ENCODE assay signal across 4 cellular contexts in the genomic region with DNA sequence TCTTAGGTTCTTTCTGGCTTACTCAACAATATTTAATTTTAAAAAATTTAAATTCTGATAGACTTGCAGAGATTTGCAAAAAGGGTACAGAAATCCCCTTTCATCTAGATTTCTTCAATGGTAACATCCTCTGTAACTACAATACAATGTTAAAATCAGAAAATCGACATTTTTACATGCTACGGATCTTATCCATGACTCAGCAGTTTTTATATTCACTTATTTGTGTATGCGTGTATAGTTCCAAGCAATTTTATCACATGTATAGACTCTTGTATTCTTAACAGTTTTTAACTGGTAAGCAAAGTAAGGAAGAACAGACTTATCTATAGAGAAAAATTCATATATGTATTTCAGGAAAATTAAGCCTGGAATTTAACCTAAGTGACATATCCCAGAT.
A peak's percentile ranks its signal among the peaks of the same experiment; 100 is the strongest.
TF ChIP-seq lines count a peak whose summit lies in the region.

No MANE protein-coding gene starts in this region.

TF ChIP-seq in A549, 52 proteins besides CTCF, POLR2A, EP300 and RAD21:
- TF ChIP-seq MAFK (IDR thresholded peaks at IDR 0.05; ENCODE audit: partially characterized antibody): peak; percentile 96
- no peak for TF ChIP-seq HDAC2 (IDR thresholded peaks at IDR 0.05)
- peak; percentile 87 for TF ChIP-seq NFE2L2 (conservative IDR thresholded peaks at IDR 0.05; ENCODE audit: low read length)

TF ChIP-seq in GM23338, 12 proteins besides CTCF, POLR2A, EP300 and RAD21:
- TF ChIP-seq EZH2 (IDR thresholded peaks at IDR 0.05; ENCODE audit: low read depth, unreplicated experiment) (no peak), EZH2phosphoT487 (IDR thresholded peaks at IDR 0.05; ENCODE audit: unreplicated experiment) (no peak)

TF ChIP-seq in GM12878, 131 proteins besides CTCF, POLR2A, EP300 and RAD21:
- no peak for TF ChIP-seq SREBF2 (IDR thresholded peaks at IDR 0.05; ENCODE audit: low read length)
- TF ChIP-seq SREBF1 (IDR thresholded peaks at IDR 0.05; ENCODE audit: low read length): no peak
- TF ChIP-seq BACH1 (IDR thresholded peaks at IDR 0.05; ENCODE audit: borderline replicate concordance): 0 out of 2 replicates have a peak, but pooled peaks have one; percentile 34
- TF ChIP-seq NR2C1 (IDR thresholded peaks at IDR 0.05): no peak
- no peak for TF ChIP-seq RB1 (IDR thresholded peaks at IDR 0.05; ENCODE audit: borderline replicate concordance)

TF ChIP-seq in H1, 55 proteins besides CTCF, POLR2A, EP300 and RAD21:
- TF ChIP-seq MAFK (IDR thresholded peaks at IDR 0.05; ENCODE audit: low read depth, low read length) (peak; percentile 96), TAF7 (optimal IDR thresholded peaks at IDR 0.05; ENCODE audit: borderline replicate concordance, low read depth, low read length) (no peak), ZNF274 (IDR thresholded peaks at IDR 0.05; ENCODE audit: borderline replicate concordance, extremely low read depth, low read length) (no peak), BACH1 (IDR thresholded peaks at IDR 0.05; ENCODE audit: low read length) (peak; percentile 96)
